ENCODE assay signal across 31 cellular contexts in the genomic region with DNA sequence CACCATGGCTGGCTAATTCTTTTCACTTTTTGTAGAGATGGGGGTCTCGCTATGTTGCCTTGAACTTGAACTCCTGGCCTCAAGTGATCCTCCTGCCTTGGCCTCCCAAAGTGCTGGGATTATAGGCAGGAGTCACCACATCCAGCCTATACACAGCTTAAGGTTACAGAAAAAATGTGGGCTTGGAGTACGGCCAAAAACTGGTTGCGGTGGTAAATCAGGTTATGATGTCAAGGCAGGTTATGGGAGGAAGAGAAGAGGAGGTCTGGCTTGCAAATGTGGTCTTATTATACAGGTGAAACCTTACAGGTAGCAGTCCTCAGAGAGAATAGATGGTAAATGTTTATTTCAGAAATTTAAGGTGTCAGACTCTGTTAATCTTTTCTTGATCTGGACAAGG. TPM values are rescaled to one million over a fixed set of nuclear protein-coding genes. Genes with fewer than 3 reads are reported as not detected.
"Had no signal": no experiment of that assay in that cellular context is flagged by ENCODE, and none has a peak within 500 bp of the region (broad histone marks: within the 10 kb centered on the region; RNA-seq: fewer than 3 reads in every experiment).

No MANE protein-coding gene starts in this region.

- H3K4me3 Mint-ChIP-seq: activated CD4-positive, alpha-beta memory T cell treated with anti-CD3 and anti-CD28 coated beads for 36 hours; activated CD4-positive, alpha-beta T cell treated with anti-CD3 and anti-CD28 coated beads, Interleukin-2, amount 10 ng/mL, durations not matched to agents 24 days and 14 days; activated naive CD4-positive, alpha-beta T cell treated with anti-CD3 and anti-CD28 coated beads, Interleukin-2, amount 50 U/mL, for 24 hours; activated T-cell treated with anti-CD3 and anti-CD28 coated beads, Interleukin-2, amount 50 U/mL, for 24 hours; activated T-helper 17 cell treated with anti-CD3 and anti-CD28 coated beads, Interleukin-2, amount 50 U/mL, for 72 hours; endodermal cell; immature natural killer cell; neural crest cell; stimulated activated naive B cell treated with anti-CD40 and anti-IgM and Interleukin-4, amounts not matched to agents 10 μg/mL and 1 μg/mL and 100 μg/mL, for 72 hours had no signal

- H3K9me3 Mint-ChIP-seq: activated naive CD4-positive, alpha-beta T cell treated with anti-CD3 and anti-CD28 coated beads, Interleukin-2, amount 50 U/mL, for 24 hours; activated T-helper 17 cell treated with anti-CD3 and anti-CD28 coated beads, Interleukin-2, amount 50 U/mL, for 72 hours had no signal

- H3K27ac ChIP-seq: breast epithelium, esophagus muscularis mucosa, foreskin keratinocyte, heart left ventricle, right atrium auricular region, suprapubic skin, tibial nerve, WERI-Rb-1 had no signal

- H3K27me3 ChIP-seq: breast epithelium, esophagus muscularis mucosa, foreskin keratinocyte, right atrium auricular region, tibial nerve had no signal

- H3K4me1 Mint-ChIP-seq: activated CD4-positive, alpha-beta T cell treated with anti-CD3 and anti-CD28 coated beads, Interleukin-2, amount 10 ng/mL, durations not matched to agents 24 days and 14 days; activated naive CD4-positive, alpha-beta T cell treated with anti-CD3 and anti-CD28 coated beads, Interleukin-2, amount 50 U/mL, for 24 hours; activated T-helper 17 cell treated with anti-CD3 and anti-CD28 coated beads, Interleukin-2, amount 50 U/mL, for 72 hours; endodermal cell; neural crest cell had no signal

- H3K36me3 Mint-ChIP-seq: activated CD4-positive, alpha-beta memory T cell treated with anti-CD3 and anti-CD28 coated beads for 36 hours; activated naive CD4-positive, alpha-beta T cell treated with anti-CD3 and anti-CD28 coated beads, Interleukin-2, amount 50 U/mL, for 24 hours; immature natural killer cell; stimulated activated naive B cell treated with anti-CD40 and anti-IgM and Interleukin-4, amounts not matched to agents 10 μg/mL and 1 μg/mL and 100 μg/mL, for 72 hours had no signal

- DNase-seq: activated CD4-positive, alpha-beta memory T cell treated with anti-CD3 and anti-CD28 coated beads for 36 hours; activated CD4-positive, alpha-beta T cell treated with anti-CD3 and anti-CD28 coated beads, Interleukin-2, amount 10 ng/mL, durations not matched to agents 24 days and 14 days; activated CD4-positive, CD25-positive, alpha-beta regulatory T cell treated with anti-CD3 and anti-CD28 coated beads, Interleukin-2, amount 50 U/mL, for 72 hours; activated CD8-positive, alpha-beta memory T cell treated with anti-CD3 and anti-CD28 coated beads, Interleukin-2, amount 50 U/mL, for 4 hours; activated T-cell treated with anti-CD3 and anti-CD28 coated beads, Interleukin-2, amount 50 U/mL, for 24 hours; central memory CD4-positive, alpha-beta T cell; endodermal cell; foreskin keratinocyte; heart left ventricle; hypothalamus; immature natural killer cell; kidney; left colon; midbrain; naive thymus-derived CD8-positive, alpha-beta T cell; occipital lobe; stimulated activated CD4-positive, alpha-beta T cell treated with anti-CD3 and anti-CD28 coated beads, Interleukin-1b, Interleukin-23, amount 100 ng/mL, for 48 hours; stimulated activated CD4-positive, alpha-beta T cell treated with anti-CD3 and anti-CD28 coated beads, Interleukin-4, amount 100 ng/mL, for 4 hours; stimulated activated CD8-positive, alpha-beta memory T cell treated with anti-CD3 and anti-CD28 coated beads, Interleukin-4, amount 100 ng/mL, for 48 hours; T1000; WERI-Rb-1 had no signal

- H3K27me3 Mint-ChIP-seq: stimulated activated naive B cell treated with anti-CD40 and anti-IgM and Interleukin-4, amounts not matched to agents 10 μg/mL and 1 μg/mL and 100 μg/mL, for 72 hours had no signal

- H3K9me3 ChIP-seq: breast epithelium, esophagus muscularis mucosa, right atrium auricular region, suprapubic skin, tibial nerve had no signal

- H3K4me2 ChIP-seq: smooth muscle cell had no signal

- H3K4me1 ChIP-seq: breast epithelium, esophagus muscularis mucosa, foreskin keratinocyte, right atrium auricular region, suprapubic skin, tibial nerve had no signal

- H3K27ac Mint-ChIP-seq: activated CD4-positive, alpha-beta memory T cell treated with anti-CD3 and anti-CD28 coated beads for 36 hours; activated CD4-positive, alpha-beta T cell treated with anti-CD3 and anti-CD28 coated beads, Interleukin-2, amount 10 ng/mL, durations not matched to agents 24 days and 14 days; activated naive CD4-positive, alpha-beta T cell treated with anti-CD3 and anti-CD28 coated beads, Interleukin-2, amount 50 U/mL, for 24 hours; activated T-cell treated with anti-CD3 and anti-CD28 coated beads, Interleukin-2, amount 50 U/mL, for 24 hours; activated T-helper 17 cell treated with anti-CD3 and anti-CD28 coated beads, Interleukin-2, amount 50 U/mL, for 72 hours; endodermal cell; immature natural killer cell; naive thymus-derived CD8-positive, alpha-beta T cell had no signal

- H3K36me3 ChIP-seq: breast epithelium, esophagus muscularis mucosa, heart left ventricle, right atrium auricular region, suprapubic skin, tibial nerve, WERI-Rb-1 had no signal

- H3K4me3 ChIP-seq: breast epithelium, esophagus muscularis mucosa, heart left ventricle, right atrium auricular region, smooth muscle cell, suprapubic skin, tibial nerve had no signal

- ATAC-seq: activated T-helper 17 cell treated with anti-CD3 and anti-CD28 coated beads, Interleukin-2, amount 50 U/mL, for 72 hours; foreskin keratinocyte; heart left ventricle; left colon; naive thymus-derived CD8-positive, alpha-beta T cell had no signal

RNA-seq across cellular contexts. Expression of a gene that starts 30.7 kb away (rescaled TPM):
- total RNA-seq: activated CD4-positive, alpha-beta memory T cell treated with anti-CD3 and anti-CD28 coated beads for 36 hours had no signal
- polyA plus RNA-seq: smooth muscle cell had no signal
